ENCODE assay signal across 11 cellular contexts in the genomic region with DNA sequence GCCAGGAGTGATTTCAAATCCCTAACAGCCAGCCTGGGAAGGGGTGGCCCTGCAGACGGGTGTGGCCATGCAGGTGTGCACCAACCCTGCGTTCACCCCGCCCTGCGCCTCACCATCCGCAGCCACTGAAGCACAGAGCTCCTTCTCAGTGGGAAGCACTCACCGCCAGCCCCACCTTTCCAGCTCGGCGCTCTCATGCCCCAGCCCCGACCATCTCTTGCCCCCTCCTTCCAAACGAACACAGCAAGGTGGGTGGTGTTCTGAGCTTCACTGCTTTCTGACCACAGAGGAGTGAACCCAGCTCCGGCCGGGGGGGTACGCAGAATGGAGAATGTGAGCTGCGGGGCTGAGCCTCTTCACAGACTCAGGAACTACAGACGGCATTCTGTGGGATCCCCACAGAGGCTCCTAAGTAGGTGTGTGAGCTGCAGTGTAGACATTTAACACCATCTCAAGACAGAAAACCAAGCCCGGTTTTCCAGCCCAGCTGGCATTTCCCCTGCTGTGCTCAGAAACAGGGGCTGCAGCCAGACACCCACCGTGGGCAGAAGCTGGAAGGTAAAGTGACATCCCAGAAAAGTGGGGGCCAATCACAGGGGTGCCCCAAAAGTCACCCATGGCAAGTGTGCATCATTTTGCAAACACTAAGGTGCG.
DNase-seq lines count a peak whose midpoint lies in the region; ATAC-seq and TF ChIP-seq lines count a peak whose summit lies in the region.
"Had no signal": no experiment of that assay in that cellular context is flagged by ENCODE, and none has a peak within 500 bp of the region (broad histone marks: within the 10 kb centered on the region; RNA-seq: fewer than 3 reads in every experiment).

No MANE protein-coding gene starts in this region.

- WGBS in thyroid gland, 2 donors, result 20 to 29% methylated on average over 18 of the region's 18 CpGs

- CTCF ChIA-PET in activated CD8-positive, alpha-beta T cell treated with anti-CD3 and anti-CD28 coated beads for 36 hours (lab: Charles Lee), result no interaction called here

- H3K4me3 Mint-ChIP-seq in activated CD8-positive, alpha-beta T cell treated with anti-CD3 and anti-CD28 coated beads for 36 hours, result no peak overlapping the region

- H3K4me1 ChIP-seq in left ventricle myocardium inferior (no peaks in the 10 kb centered on the region), fibroblast of lung (ENCODE audit: control insufficient read depth, extremely low read depth, insufficient read depth, low read length) (no peaks in the 10 kb centered on the region), thyroid gland (peaks cover 0 to 6% of the 10 kb centered on the region in 2 donors)

- intact Hi-C loops in left ventricle myocardium inferior (cut with micrococcal nuclease) (no loop called here), left cardiac atrium (cut with DNase I) (no loop called here), thyroid gland (cut with DNase I) (no loop called here)
- intact Hi-C loops in activated CD8-positive, alpha-beta T cell treated with anti-CD3 and anti-CD28 coated beads for 36 hours (cut with micrococcal nuclease), result no loop called here

- no peak for TF ChIP-seq POLR2A in thyroid gland (IDR thresholded peaks at IDR 0.05)

- POLR2A ChIA-PET in activated CD8-positive, alpha-beta T cell treated with anti-CD3 and anti-CD28 coated beads for 36 hours (lab: Charles Lee), result no interaction called here

- H2AFZ ChIP-seq in fibroblast of lung (ENCODE audit: low read length), result no peak overlapping the region

- H3K9me3 ChIP-seq in left ventricle myocardium inferior (replicated peaks) (peaks cover 8% of the 10 kb centered on the region), fibroblast of lung (ENCODE audit: control insufficient read depth, insufficient read depth, low read depth, low read length) (no peaks in the 10 kb centered on the region), thyroid gland (no peaks in the 10 kb centered on the region)

- no peak overlapping the region for H3K4me3 ChIP-seq in left ventricle myocardium inferior
- H3K4me3 ChIP-seq in fibroblast of lung (replicated peaks in 1 of 4; ENCODE audit: control extremely low read depth in 1 of 4, insufficient read depth in 1 of 4, low read depth in 3 of 4, low read length in 4 of 4), result peak overlapping the region in 1 of 4 experiments; percentile 20
- no peak overlapping the region for H3K4me3 ChIP-seq in thyroid gland (replicated peaks in 1 of 3)

- peak overlapping the region; percentile 2 for H3K4me2 ChIP-seq in fibroblast of lung (ENCODE audit: extremely low read depth, insufficient read depth, low read length)

- ATAC-seq in left cardiac atrium (no peak), HG03342 (IDR thresholded peaks at IDR 0.05; ENCODE audit: unreplicated experiment) (no peak)
- ATAC-seq in activated CD8-positive, alpha-beta T cell treated with anti-CD3 and anti-CD28 coated beads for 36 hours, result no peak

- H3K36me3 ChIP-seq in left ventricle myocardium inferior (no peaks in the 10 kb centered on the region), fibroblast of lung (ENCODE audit: control insufficient read depth, insufficient read depth, low read length) (no peaks in the 10 kb centered on the region), thyroid gland (no peaks in the 10 kb centered on the region)

- H3K27me3 ChIP-seq in left ventricle myocardium inferior (ENCODE audit: low read depth) (peaks cover 48% of the 10 kb centered on the region), fibroblast of lung (ENCODE audit: control insufficient read depth, insufficient read depth, low read length) (peaks cover 6% of the 10 kb centered on the region), thyroid gland (no peaks in the 10 kb centered on the region)

- no peak overlapping the region for H3K9ac ChIP-seq in fibroblast of lung (ENCODE audit: insufficient read depth, low read length)

- TF ChIP-seq CTCF in left ventricle myocardium inferior (IDR thresholded peaks at IDR 0.05; ENCODE audit: borderline replicate concordance), result no peak
- no peak for TF ChIP-seq CTCF in fibroblast of lung (conservative IDR thresholded peaks at IDR 0.05 in 1 of 2, IDR thresholded peaks at IDR 0.05 in 1 of 2; ENCODE audit: low read depth in 1 of 2, low read length in 2 of 2)
- no peak for TF ChIP-seq CTCF in thyroid gland (IDR thresholded peaks at IDR 0.05)
- no peak for TF ChIP-seq CTCF in activated CD8-positive, alpha-beta T cell treated with anti-CD3 and anti-CD28 coated beads for 36 hours (IDR thresholded peaks at IDR 0.05)

- H4K20me1 ChIP-seq in fibroblast of lung (ENCODE audit: control insufficient read depth, extremely low read depth, insufficient read depth, low read length), result no peaks in the 10 kb centered on the region

- peaks cover 18% of the 10 kb centered on the region for H3K27me3 Mint-ChIP-seq in activated CD8-positive, alpha-beta T cell treated with anti-CD3 and anti-CD28 coated beads for 36 hours

- no peaks in the 10 kb centered on the region for H3K9me3 Mint-ChIP-seq in activated CD8-positive, alpha-beta T cell treated with anti-CD3 and anti-CD28 coated beads for 36 hours

- no peak overlapping the region for H3K27ac Mint-ChIP-seq in activated CD8-positive, alpha-beta T cell treated with anti-CD3 and anti-CD28 coated beads for 36 hours

- no peaks in the 10 kb centered on the region for H3K36me3 Mint-ChIP-seq in activated CD8-positive, alpha-beta T cell treated with anti-CD3 and anti-CD28 coated beads for 36 hours (ENCODE audit: low read depth)

- peaks cover 2% of the 10 kb centered on the region for H3K4me1 Mint-ChIP-seq in activated CD8-positive, alpha-beta T cell treated with anti-CD3 and anti-CD28 coated beads for 36 hours (ENCODE audit: low read depth)

- no peak overlapping the region for H3K27ac ChIP-seq in left ventricle myocardium inferior (replicated peaks)
- H3K27ac ChIP-seq in fibroblast of lung (ENCODE audit: insufficient read depth, low read length), result no peak overlapping the region
- H3K27ac ChIP-seq in thyroid gland, result no peak overlapping the region

- peak; percentile 2 for DNase-seq in left ventricle myocardium inferior
- no peak for DNase-seq in left cardiac atrium
- peak; percentile 14 to 69 for DNase-seq in NCI-H526 (lab: John Stamatoyannopoulos, UW)
- DNase-seq in fibroblast of lung (ENCODE audit: low read depth in 2 of 2), result no peak
- peak; percentile 7 to 17 for DNase-seq in thyroid gland
- no peak for DNase-seq in activated CD8-positive, alpha-beta T cell treated with anti-CD3 and anti-CD28 coated beads for 36 hours
- no peak for DNase-seq in activated T-cell treated with anti-CD3 and anti-CD28 coated beads, Interleukin-2, amount 50 U/mL, for 48 hours
- DNase-seq: activated CD4-positive, alpha-beta T cell treated with anti-CD3 and anti-CD28 coated beads for 48 hours; foreskin melanocyte; SW 1271 had no signal

- no peaks in the 10 kb centered on the region for H3K79me2 ChIP-seq in fibroblast of lung (ENCODE audit: control insufficient read depth, insufficient read depth, low read length)

Comparison
In these comparisons a context has a peak if more than half of its experiments do, and no peak if none do; other contexts are left out.
1. DNase-seq: peak in left ventricle myocardium inferior (single experiment), NCI-H526 (2 of 2) and thyroid gland (2 of 2); none in left cardiac atrium (single experiment), fibroblast of lung (0 of 2), activated CD8-positive, alpha-beta T cell treated with anti-CD3 and anti-CD28 coated beads for 36 hours (single experiment) and activated T-cell treated with anti-CD3 and anti-CD28 coated beads, Interleukin-2, amount 50 U/mL, for 48 hours (0 of 2).